23 cellular contexts compared by ENCODE assay signal in genomic region chr7:79620291-79620690, GRCh38.
DNase-seq lines count a peak whose midpoint lies in the region; ATAC-seq and TF ChIP-seq lines count a peak whose summit lies in the region.
"Had no signal": no experiment of that assay in that cellular context is flagged by ENCODE, and none has a peak within 500 bp of the region (broad histone marks: within the 10 kb centered on the region; RNA-seq: fewer than 3 reads in every experiment).

No MANE protein-coding gene starts in this region.

- intact Hi-C loops in spleen (cut with DNase I; ENCODE audit: low total_unique reads), result no loop called here

- ATAC-seq in GM19452 (IDR thresholded peaks at IDR 0.05; ENCODE audit: unreplicated experiment), result no peak
- ATAC-seq in GM21360 (IDR thresholded peaks at IDR 0.05; ENCODE audit: unreplicated experiment), result no peak
- no peak for ATAC-seq in HG02981 (IDR thresholded peaks at IDR 0.05; ENCODE audit: unreplicated experiment)
- ATAC-seq: GM12878, GM23338, HepG2 had no signal

- WGBS in spleen, 5 donors, result 0 to 19% (median 3%) methylated on average over 1 of the region's 1 CpG

- H3K9me3 ChIP-seq in spleen, result peaks cover 0 to 19% (median 9%) of the 10 kb centered on the region in 8 donors
- H3K9me3 ChIP-seq: BE2C, MG63, Peyer's patch, SK-N-SH had no signal

- no peaks in the 10 kb centered on the region for H3K27me3 ChIP-seq in spleen (replicated peaks in 1 of 7)
- H3K27me3 ChIP-seq: BE2C, MG63, Peyer's patch had no signal

- peak; percentile 37 for DNase-seq in M059J (ENCODE audit: low read depth)
- peak; percentile 90 to 96 for DNase-seq in dermis microvascular lymphatic vessel endothelial cell (ENCODE audit: low read depth in 2 of 2)
- DNase-seq in kidney tubule cell (ENCODE audit: low spot score), result peak; percentile 42
- no peak for DNase-seq in spleen
- DNase-seq: BE2C; CD4-positive, alpha-beta memory T cell; DND-41; KG1; MG63; NCI-H1092; NCI-H146; NCI-H2081 treated with DMSO at 0.1 percent for 48 hours; NCI-H2227 treated with DMSO at 0.1 percent for 48 hours; NCI-H524; Peyer's patch; SHP77; SK-N-SH had no signal

- H3K4me3 ChIP-seq in spleen, result no peak overlapping the region
- H3K4me3 ChIP-seq: GM12878, GM23338, MG63, Peyer's patch had no signal

- H3K27ac ChIP-seq in spleen, result peak overlapping the region in 7 of 8 donors; percentile 3 to 63 (median 54)
- H3K27ac ChIP-seq: Peyer's patch had no signal

- TF ChIP-seq CTCF in spleen (IDR thresholded peaks at IDR 0.05 in 8 of 11, conservative IDR thresholded peaks at IDR 0.05 in 3 of 11), result no peak

- no peaks in the 10 kb centered on the region for H3K36me3 ChIP-seq in spleen
- H3K36me3 ChIP-seq: BE2C, MG63, Peyer's patch had no signal

- TF ChIP-seq POLR2A in spleen (IDR thresholded peaks at IDR 0.05), result no peak

- H3K4me1 ChIP-seq in spleen, result no peaks in the 10 kb centered on the region
- H3K4me1 ChIP-seq: BE2C, Peyer's patch had no signal
